ENCODE assay signal across 2 cellular contexts in the genomic region with DNA sequence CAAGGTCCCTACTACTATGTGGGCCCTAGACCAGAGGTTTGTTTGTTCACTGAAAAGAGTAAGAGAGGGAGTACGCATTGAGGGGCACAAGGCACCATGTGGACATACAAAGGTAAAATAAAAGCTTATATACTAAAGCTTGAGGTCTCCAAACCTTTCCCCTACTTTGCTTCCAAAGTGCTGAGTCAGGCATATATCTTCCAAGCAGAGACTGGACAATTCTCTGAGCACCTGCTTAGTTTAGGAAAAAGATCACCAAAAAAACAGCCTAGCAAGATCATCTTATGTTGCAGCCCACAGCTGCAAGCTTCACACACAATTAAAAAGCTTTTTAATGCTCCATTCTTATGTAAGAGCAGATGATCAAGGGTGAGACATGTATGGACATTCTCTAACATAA.
TF ChIP-seq lines count a peak whose summit lies in the region.

No MANE protein-coding gene starts in this region.

TF ChIP-seq in A549, 52 proteins besides CTCF, POLR2A, EP300 and RAD21:
- TF ChIP-seq MAFK (IDR thresholded peaks at IDR 0.05; ENCODE audit: partially characterized antibody), result peak; percentile 91
- TF ChIP-seq, protein P1, sequence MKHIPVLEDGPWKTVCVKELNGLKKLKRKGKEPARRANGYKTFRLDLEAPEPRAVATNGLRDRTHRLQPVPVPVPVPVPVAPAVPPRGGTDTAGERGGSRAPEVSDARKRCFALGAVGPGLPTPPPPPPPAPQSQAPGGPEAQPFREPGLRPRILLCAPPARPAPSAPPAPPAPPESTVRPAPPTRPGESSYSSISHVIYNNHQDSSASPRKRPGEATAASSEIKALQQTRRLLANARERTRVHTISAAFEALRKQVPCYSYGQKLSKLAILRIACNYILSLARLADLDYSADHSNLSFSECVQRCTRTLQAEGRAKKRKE (CRISPR knock-in tag; IDR thresholded peaks at IDR 0.05; ENCODE audit: low read depth), result no peak

TF ChIP-seq in H1, 55 proteins besides CTCF, POLR2A, EP300 and RAD21:
- TF ChIP-seq CBX5 (IDR thresholded peaks at IDR 0.05; ENCODE audit: low read depth, low read length) (no peak), MAFK (IDR thresholded peaks at IDR 0.05; ENCODE audit: low read depth, low read length) (peak; percentile 90)
